In the genomic region with DNA sequence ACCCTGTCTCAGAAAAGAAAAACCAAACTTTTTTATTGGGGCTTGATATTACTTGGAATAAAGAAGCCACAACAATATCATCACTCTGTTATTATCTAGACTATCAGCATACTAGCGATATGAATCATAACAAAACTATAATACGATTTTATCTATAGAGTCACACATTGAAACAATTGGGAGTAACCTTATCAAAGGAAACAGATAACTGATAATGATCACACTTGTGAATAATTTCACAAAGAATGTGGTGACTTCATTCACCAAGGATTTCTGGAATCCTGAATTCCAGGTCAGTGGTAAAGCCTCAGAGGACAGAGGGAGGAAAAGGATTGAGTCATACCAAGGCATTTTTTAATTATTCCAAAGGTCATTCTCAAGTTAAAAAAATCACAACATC, we compare ENCODE assay signal across 12 cellular contexts. TPM values are rescaled to one million over a fixed set of nuclear protein-coding genes. Genes with fewer than 3 reads are reported as not detected.
DNase-seq lines count a peak whose midpoint lies in the region; ATAC-seq, FAIRE-seq and TF ChIP-seq lines count a peak whose summit lies in the region.
"Had no signal": no experiment of that assay in that cellular context is flagged by ENCODE, and none has a peak within 500 bp of the region (broad histone marks: within the 10 kb centered on the region; RNA-seq: fewer than 3 reads in every experiment).

No MANE protein-coding gene starts in this region.

- peak; percentile 65 to 84 (median 74) for ATAC-seq in pancreas
- ATAC-seq: stimulated activated memory B cell treated with anti-CD40 and anti-IgM and Interleukin-4, amounts not matched to agents 10 μg/mL and 1 μg/mL and 100 μg/mL, for 72 hours had no signal

- no peaks in the 10 kb centered on the region for H3K9me3 ChIP-seq in GM23248 (ENCODE audit: low read depth)
- no peaks in the 10 kb centered on the region for H3K9me3 ChIP-seq in SJCRH30 (replicated peaks)
- H3K9me3 ChIP-seq in pancreas, result no peaks in the 10 kb centered on the region

- H3K79me2 ChIP-seq in GM23248 (ENCODE audit: insufficient read depth), result no peaks in the 10 kb centered on the region

- FAIRE-seq in pancreas (lab: Jason Lieb, UNC), result no peak

- WGBS in GM23248 (ENCODE audit: low coverage in 1 of 2, low lambda C conversion rate in 2 of 2, missing lambda C conversion rate in 2 of 2), 2 experiments, result 0 to 2% methylated on average over 2 of the region's 2 CpGs
- 52 to 54% methylated on average over 2 of the region's 2 CpGs for WGBS in pancreas, 2 donors

- peak overlapping the region; percentile 50; the same call in 1 of the 2 replicates for H3K27ac ChIP-seq in GM23248
- H3K27ac ChIP-seq in SJCRH30, result peak overlapping the region; percentile 81
- no peak overlapping the region for H3K27ac ChIP-seq in pancreas

- in situ Hi-C loops in GM23248 (cut with MboI), result no loop called here

- DNase-seq in GM23248, result peak; percentile 87
- peak; percentile 35 to 57 for DNase-seq in SJCRH30
- peak; percentile 67 for DNase-seq in fibroblast of mammary gland (ENCODE audit: low read depth)
- DNase-seq in pancreas, result no peak
- no peak for DNase-seq in nucleus accumbens (lab: John Stamatoyannopoulos, UW)
- DNase-seq in retina, result no peak
- no peak for DNase-seq in NCI-H1048 (lab: John Stamatoyannopoulos, UW)
- no peak for DNase-seq in NCI-H2081 treated with DMSO at 0.1 percent for 48 hours (lab: John Stamatoyannopoulos, UW)
- DNase-seq: KG1, right cardiac atrium, SIG-M5 had no signal

- H3K9me2 ChIP-seq in GM23248 (ENCODE audit: insufficient read depth), result no peaks in the 10 kb centered on the region

- H3K27me3 ChIP-seq in GM23248 (replicated peaks; ENCODE audit: insufficient read depth), result no peaks in the 10 kb centered on the region
- H3K27me3 ChIP-seq in SJCRH30, result no peaks in the 10 kb centered on the region
- no peaks in the 10 kb centered on the region for H3K27me3 ChIP-seq in pancreas

- peaks cover 37% of the 10 kb centered on the region for H3F3A ChIP-seq in GM23248 (ENCODE audit: insufficient read depth)

- H3K4me2 ChIP-seq in GM23248 (ENCODE audit: unreplicated experiment), result peak overlapping the region; percentile 63

- no peaks in the 10 kb centered on the region for H4K20me1 ChIP-seq in GM23248 (ENCODE audit: insufficient read depth)

- no peak for TF ChIP-seq CTCF in fibroblast of mammary gland (conservative IDR thresholded peaks at IDR 0.05; ENCODE audit: control insufficient read depth, insufficient read depth, low read depth, low read length)
- TF ChIP-seq CTCF in pancreas (IDR thresholded peaks at IDR 0.05), result no peak

- H2AFZ ChIP-seq in GM23248, result no peak overlapping the region

- H3K9ac ChIP-seq in GM23248, result no peak overlapping the region

- intact Hi-C loops in pancreas (cut with DNase I), result no loop called here

- no peaks in the 10 kb centered on the region for H3K36me3 ChIP-seq in GM23248 (ENCODE audit: low read depth)
- H3K36me3 ChIP-seq in SJCRH30, result no peaks in the 10 kb centered on the region
- H3K36me3 ChIP-seq in pancreas, result no peaks in the 10 kb centered on the region

- H3K4me3 ChIP-seq in GM23248, result peak overlapping the region; percentile 22
- H3K4me3 ChIP-seq in SJCRH30, result no peak overlapping the region
- no peak overlapping the region for H3K4me3 ChIP-seq in fibroblast of mammary gland (ENCODE audit: control insufficient read depth, low read depth, low read length)
- no peak overlapping the region for H3K4me3 ChIP-seq in pancreas

- H3K4me1 ChIP-seq in GM23248 (ENCODE audit: insufficient read depth) (peaks cover 61% of the 10 kb centered on the region), SJCRH30 (peaks cover 29% of the 10 kb centered on the region), pancreas (peaks cover 0 to 5% (median 0%) of the 10 kb centered on the region in 3 donors)

RNA-seq across cellular contexts. Expression of gene NMT2, which starts 32.1 kb away (rescaled TPM):
- 28.6 and 35.9 TPM in 2 replicates for total RNA-seq in GM23248 (2014; rRNA removed; shearing (Covaris generic))
- polyA plus RNA-seq in GM23248 (2016; fragmentation: Nextera tagmentation; extraction: Ambion mirVana), result 24.9 and 26.3 TPM in 2 replicates
- total RNA-seq in SJCRH30 (2014; rRNA removed; shearing (Covaris generic)), result 22.8 and 22.9 TPM in 2 replicates
- total RNA-seq in pancreas, result 10 to 100 TPM in 1 of 6 donors, 1 to 10 TPM in 5; 4.7 to 13.9 (median 7.3) TPM
- 1 to 10 TPM; 5.9 to 6.0 TPM for polyA plus RNA-seq in pancreas

Comparison
In these comparisons a context has a peak if more than half of its experiments do, and no peak if none do; other contexts are left out.
1. DNase-seq: peak in GM23248 (single experiment), SJCRH30 (2 of 2) and fibroblast of mammary gland (single experiment); none in pancreas (0 of 6), nucleus accumbens (0 of 56), retina (single experiment), NCI-H1048 (single experiment) and NCI-H2081 treated with DMSO at 0.1 percent for 48 hours (single experiment).
2. H3K27ac ChIP-seq: peak in GM23248 (single experiment) and SJCRH30 (single experiment); none in pancreas (0 of 4).